22 cellular contexts compared by ENCODE assay signal in genomic region chr9:97741947-97742346, GRCh38. TPM values are rescaled to one million over a fixed set of nuclear protein-coding genes. Genes with fewer than 3 reads are reported as not detected.
A peak's percentile ranks its signal among the peaks of the same experiment; 100 is the strongest.
DNase-seq lines count a peak whose midpoint lies in the region; FAIRE-seq and TF ChIP-seq lines count a peak whose summit lies in the region.
"Had no signal": no experiment of that assay in that cellular context is flagged by ENCODE, and none has a peak within 500 bp of the region (broad histone marks: within the 10 kb centered on the region; RNA-seq: fewer than 3 reads in every experiment).

No MANE protein-coding gene starts in this region.

- H3K9me2 ChIP-seq in GM23248 (ENCODE audit: insufficient read depth), result no peaks in the 10 kb centered on the region

- H3K27me3 ChIP-seq in GM23248 (replicated peaks; ENCODE audit: insufficient read depth) (peaks cover 47% of the 10 kb centered on the region), esophagus squamous epithelium (peaks cover 0 to 38% (median 0%) of the 10 kb centered on the region in 4 donors), small intestine (ENCODE audit: control insufficient read depth in 2 of 2, insufficient read depth in 2 of 2, low read length in 2 of 2) (peaks cover 0 to 12% of the 10 kb centered on the region in 2 donors)
- H3K27me3 ChIP-seq: BLaER1 had no signal

- no peaks in the 10 kb centered on the region for H3K79me2 ChIP-seq in GM23248 (ENCODE audit: insufficient read depth)

- H3K36me3 ChIP-seq in GM23248 (ENCODE audit: low read depth), result no peaks in the 10 kb centered on the region
- no peaks in the 10 kb centered on the region for H3K36me3 ChIP-seq in esophagus squamous epithelium
- H3K36me3 ChIP-seq in small intestine (ENCODE audit: control insufficient read depth in 2 of 2, insufficient read depth in 2 of 2, low read length in 2 of 2), result no peaks in the 10 kb centered on the region
- H3K36me3 ChIP-seq: BLaER1, upper lobe of right lung had no signal

- no peak overlapping the region for H3K9ac ChIP-seq in GM23248
- H3K9ac ChIP-seq: BLaER1 had no signal

- CTCF ChIA-PET in RWPE1 (lab: Yijun Ruan, JAX), result no interaction called here

- POLR2A ChIA-PET in RWPE1 (lab: Yijun Ruan, JAX; ENCODE audit: low non-redundant PET), result no interaction called here

- no peak overlapping the region for H3K27ac ChIP-seq in GM23248
- peak overlapping the region; percentile 81 for H3K27ac ChIP-seq in RWPE1
- peak overlapping the region; percentile 83 to 89 (median 86) for H3K27ac ChIP-seq in esophagus squamous epithelium
- H3K27ac ChIP-seq in small intestine (ENCODE audit: low read depth in 1 of 2, low read length in 1 of 2), result no peak overlapping the region
- H3K27ac ChIP-seq: BLaER1, upper lobe of right lung had no signal

- in situ Hi-C loops in GM23248 (cut with MboI), result no loop called here

- H4K20me1 ChIP-seq in GM23248 (ENCODE audit: insufficient read depth), result no peaks in the 10 kb centered on the region
- H4K20me1 ChIP-seq: BLaER1 had no signal

- TF ChIP-seq CTCF in RWPE1 (conservative IDR thresholded peaks at IDR 0.05; ENCODE audit: low read depth) (no peak), esophagus squamous epithelium (IDR thresholded peaks at IDR 0.05) (no peak), neural crest cell (conservative IDR thresholded peaks at IDR 0.05) (no peak)

- peak overlapping the region; percentile 68 for H3K27ac Mint-ChIP-seq in neural crest cell (ENCODE audit: unreplicated experiment)
- H3K27ac Mint-ChIP-seq: activated CD8-positive, alpha-beta T cell treated with anti-CD3 and anti-CD28 coated beads for 36 hours; activated naive CD4-positive, alpha-beta T cell treated with anti-CD3 and anti-CD28 coated beads, Interleukin-2, amount 50 U/mL, for 72 hours; activated T-helper 2 cell treated with anti-CD3 and anti-CD28 coated beads, Interferon-gamma antibody, Interleukin-2, Interleukin-4, amounts not matched to agents 10 μg/mL and 5 μg/mL and 100 μg/mL, durations not matched to agents 14 hours and 24 hours and 36 hours; T-helper 2 cell treated with Interferon-gamma antibody and Interleukin-4, amounts not matched to agents 5 μg/mL and 100 μg/mL, for 36 hours had no signal

- peak overlapping the region; percentile 53 for H2AFZ ChIP-seq in GM23248

- H3K36me3 Mint-ChIP-seq in neural crest cell (ENCODE audit: low read depth), result peaks cover 3% of the 10 kb centered on the region

- H3K4me1 ChIP-seq in GM23248 (ENCODE audit: insufficient read depth) (0 out of 2 replicates have a peak, but pooled peaks cover 4% of the 10 kb centered on the region), esophagus squamous epithelium (peaks cover 13 to 35% (median 20%) of the 10 kb centered on the region in 3 donors), small intestine (ENCODE audit: control insufficient read depth in 2 of 2, insufficient read depth in 1 of 2, low read depth in 1 of 2, low read length in 1 of 2) (no peaks in the 10 kb centered on the region)
- H3K4me1 ChIP-seq: upper lobe of right lung had no signal

- no peak for FAIRE-seq in small intestine (lab: Jason Lieb, UNC)
- FAIRE-seq: G401.6 had no signal

- H3K4me3 ChIP-seq in GM23248 (peak overlapping the region; percentile 47; the same call in 1 of the 2 replicates), esophagus squamous epithelium (peak overlapping the region in 2 of 4 donors; percentile 33 to 40), small intestine (ENCODE audit: low read depth in 1 of 2, low read length in 2 of 2) (no peak overlapping the region)
- H3K4me3 ChIP-seq: lung, mucosa of descending colon had no signal

- H3K27me3 Mint-ChIP-seq in neural crest cell (ENCODE audit: low read depth), result peaks cover 77% of the 10 kb centered on the region

- H3K9me3 Mint-ChIP-seq in neural crest cell, result peaks cover 3% of the 10 kb centered on the region
- H3K9me3 Mint-ChIP-seq: activated T-helper 2 cell treated with anti-CD3 and anti-CD28 coated beads, Interferon-gamma antibody, Interleukin-2, Interleukin-4, amounts not matched to agents 10 μg/mL and 5 μg/mL and 100 μg/mL, durations not matched to agents 14 hours and 24 hours and 36 hours; T-helper 2 cell treated with Interferon-gamma antibody and Interleukin-4, amounts not matched to agents 5 μg/mL and 100 μg/mL, for 36 hours had no signal

- 87 to 88% methylated on average over 6 of the region's 6 CpGs for WGBS in GM23248 (ENCODE audit: low coverage in 1 of 2, low lambda C conversion rate in 2 of 2, missing lambda C conversion rate in 2 of 2), 2 experiments
- WGBS in esophagus squamous epithelium, 2 donors, result 61 to 63% methylated on average over 6 of the region's 6 CpGs
- WGBS in small intestine, 3 donors, result 84 to 92% (median 91%) methylated on average over 6 of the region's 6 CpGs

- H3K4me3 Mint-ChIP-seq in neural crest cell, result peak overlapping the region; percentile 68
- H3K4me3 Mint-ChIP-seq: activated CD8-positive, alpha-beta T cell treated with anti-CD3 and anti-CD28 coated beads for 36 hours had no signal

- H3F3A ChIP-seq in GM23248 (ENCODE audit: insufficient read depth), result no peaks in the 10 kb centered on the region

- intact Hi-C loops in esophagus squamous epithelium (cut with DNase I), result no loop called here

- no peak for TF ChIP-seq POLR2A in esophagus squamous epithelium (IDR thresholded peaks at IDR 0.05)

- no peak overlapping the region for H3K4me2 ChIP-seq in GM23248 (ENCODE audit: unreplicated experiment)
- H3K4me2 ChIP-seq: BLaER1 had no signal

- H3K4me1 Mint-ChIP-seq in neural crest cell, result peaks cover 8% of the 10 kb centered on the region

- no peaks in the 10 kb centered on the region for H3K9me3 ChIP-seq in GM23248 (ENCODE audit: low read depth)
- H3K9me3 ChIP-seq in esophagus squamous epithelium, result peaks cover 0 to 7% (median 6%) of the 10 kb centered on the region in 3 donors
- no peaks in the 10 kb centered on the region for H3K9me3 ChIP-seq in small intestine (ENCODE audit: control insufficient read depth, low read depth)
- H3K9me3 ChIP-seq: mucosa of descending colon, upper lobe of right lung had no signal

- no peak for DNase-seq in GM23248
- no peak for DNase-seq in RWPE1 (ENCODE audit: low spot score)
- no peak for DNase-seq in esophagus squamous epithelium (lab: John Stamatoyannopoulos, UW)
- no peak for DNase-seq in neural crest cell (ENCODE audit: low read depth, low spot score)
- no peak for DNase-seq in NCI-H2081 (lab: John Stamatoyannopoulos, UW)
- DNase-seq in hypothalamus (lab: John Stamatoyannopoulos, UW), result no peak
- no peak for DNase-seq in activated T-cell treated with anti-CD3 and anti-CD28 coated beads for 4 hours
- DNase-seq in small intestine, result no peak
- DNase-seq: DMS79; effector CD4-positive, alpha-beta T cell; Kasumi-1; NCI-H226; SHP77 had no signal

RNA-seq across cellular contexts. Expression of gene XPA, which starts 44.8 kb away (rescaled TPM):
- 1.4 and 8.0 TPM in 2 replicates for total RNA-seq in GM23248 (2014; rRNA removed; shearing (Covaris generic))
- polyA plus RNA-seq in GM23248 (2016; fragmentation: Nextera tagmentation; extraction: Ambion mirVana), result 14.3 and 17.4 TPM in 2 replicates
- 10 to 100 TPM in 2 of 4 donors, 1 to 10 TPM in 2; 8.5 to 14.5 (median 10.3) TPM for total RNA-seq in esophagus squamous epithelium
- 14.1 and 15.6 TPM in 2 replicates for total RNA-seq in neural crest cell
- 10 to 100 TPM; 15.4 to 21.6 (median 19.2) TPM for polyA plus RNA-seq in small intestine

Comparison
In these comparisons a context has a peak if more than half of its experiments do, and no peak if none do; other contexts are left out.
1. H3K27ac ChIP-seq: peak in RWPE1 (single experiment) and esophagus squamous epithelium (4 of 4); none in GM23248 (single experiment) and small intestine (0 of 2).